ENCODE assay signal across 21 cellular contexts in genomic region chr14:52399104-52399503, GRCh38.
"Had no signal": no experiment of that assay in that cellular context is flagged by ENCODE, and none has a peak within 500 bp of the region (broad histone marks: within the 10 kb centered on the region; RNA-seq: fewer than 3 reads in every experiment).

No MANE protein-coding gene starts in this region.

- DNase-seq: effector CD4-positive, alpha-beta T cell; endodermal cell; erythroblast; foreskin melanocyte; head of caudate nucleus; hippocampal formation; mammary epithelial cell; natural killer cell; occipital lobe; pancreas; right cardiac atrium; small intestine; stimulated activated CD4-positive, alpha-beta T cell treated with anti-CD3 and anti-CD28 coated beads, Interleukin-12 subunit alpha, Interleukin-12 subunit beta, amount 100 ng/mL, for 4 hours; stimulated activated naive CD4-positive, alpha-beta T cell; stomach had no signal

- H3K4me1 ChIP-seq: pancreas had no signal

- H3K36me3 ChIP-seq: pancreas, stomach had no signal

- H3K9me3 Mint-ChIP-seq: natural killer cell, type B pancreatic cell had no signal

- ATAC-seq: left lobe of liver, natural killer cell, pancreas, right cardiac atrium had no signal

- H3K9me3 ChIP-seq: pancreas had no signal

- H3K4me3 ChIP-seq: coronary artery, pancreas, stomach had no signal

- H3K27me3 Mint-ChIP-seq: type B pancreatic cell had no signal

- H3K27ac ChIP-seq: coronary artery, pancreas, stomach had no signal

- H3K27me3 ChIP-seq: pancreas, stomach had no signal

- H3K36me3 Mint-ChIP-seq: type B pancreatic cell had no signal

- H3K4me3 Mint-ChIP-seq: endodermal cell, natural killer cell, type B pancreatic cell had no signal

- H3K27ac Mint-ChIP-seq: endodermal cell, natural killer cell, progenitor cell of endocrine pancreas, type B pancreatic cell had no signal

- FAIRE-seq: endothelial cell of umbilical vein, pancreas, small intestine, urothelium cell line had no signal
